In the genomic region with DNA sequence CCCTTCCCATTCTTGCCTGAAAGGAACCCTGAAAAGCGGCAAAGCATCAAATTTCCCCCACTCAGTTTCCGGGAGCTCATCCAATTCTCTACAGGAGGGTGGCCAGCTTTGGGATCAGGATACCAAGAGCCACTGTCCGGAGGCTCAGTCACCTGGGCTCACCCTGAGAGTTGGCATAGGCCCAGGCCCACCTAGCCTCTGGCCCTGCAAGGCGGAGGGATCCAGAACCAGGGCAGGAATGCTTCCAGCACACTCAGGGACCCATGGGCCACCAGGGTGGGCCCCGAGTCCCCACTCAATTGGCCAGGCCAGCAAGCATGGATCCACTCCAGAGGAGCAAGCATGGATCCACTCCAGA, we compare ENCODE assay signal across 30 cellular contexts.
DNase-seq lines count a peak whose midpoint lies in the region; ATAC-seq and TF ChIP-seq lines count a peak whose summit lies in the region.
"Had no signal": no experiment of that assay in that cellular context is flagged by ENCODE, and none has a peak within 500 bp of the region (broad histone marks: within the 10 kb centered on the region; RNA-seq: fewer than 3 reads in every experiment).

No MANE protein-coding gene starts in this region.

- H3K4me3 ChIP-seq in BLaER1 treated with 17β-estradiol and CSF1 and Interleukin-3, amounts not matched to agents 10 nM and 100 nM: no peak overlapping the region
- H3K4me3 ChIP-seq in endodermal cell (ENCODE audit: low read length) (no peak overlapping the region), parathyroid adenoma (ENCODE audit: low read depth, low read length) (no peak overlapping the region)
- H3K4me3 ChIP-seq: cardiac muscle cell, coronary artery, GM23338, MG63, neural progenitor cell, PC-9, upper lobe of left lung had no signal

- no peaks in the 10 kb centered on the region for H3K27me3 Mint-ChIP-seq in endodermal cell (ENCODE audit: insufficient read depth)
- H3K27me3 Mint-ChIP-seq: activated naive CD8-positive, alpha-beta T cell treated with anti-CD3 and anti-CD28 coated beads, Interleukin-2, amount 10 ng/mL, durations not matched to agents 7 days and 5 days had no signal

- ATAC-seq in GM19023 (IDR thresholded peaks at IDR 0.05; ENCODE audit: unreplicated experiment): no peak
- ATAC-seq in HG03439 (IDR thresholded peaks at IDR 0.05; ENCODE audit: unreplicated experiment): no peak
- ATAC-seq: left colon; stimulated activated effector memory CD8-positive, alpha-beta T cell treated with anti-CD3 and anti-CD28 coated beads, Interleukin-12 subunit alpha, Interleukin-12 subunit beta, amount 100 ng/mL, for 72 hours; T-helper 17 cell had no signal

- H3K27ac ChIP-seq in BLaER1 treated with 17β-estradiol and CSF1 and Interleukin-3, amounts not matched to agents 10 nM and 100 nM: no peak overlapping the region
- H3K27ac ChIP-seq in endodermal cell (ENCODE audit: low read depth, low read length) (no peak overlapping the region), parathyroid adenoma (peak overlapping the region; percentile 99)
- H3K27ac ChIP-seq: cardiac muscle cell, coronary artery, epithelial cell of prostate, KMS-11, neural progenitor cell, PC-9, upper lobe of left lung had no signal

- WGBS in endodermal cell (ENCODE audit: insufficient coverage in 1 of 2, insufficient read length in 1 of 2), 2 experiments: 93 to 98% methylated on average over 5 of the region's 5 CpGs

- no peaks in the 10 kb centered on the region for H3K27me3 ChIP-seq in BLaER1 treated with 17β-estradiol and CSF1 and Interleukin-3, amounts not matched to agents 10 nM and 100 nM
- H3K27me3 ChIP-seq in endodermal cell (ENCODE audit: control insufficient read depth, insufficient read depth, low read length, poor library complexity, severe bottlenecking) (no peaks in the 10 kb centered on the region), parathyroid adenoma (ENCODE audit: control insufficient read depth, insufficient read depth, low read length) (no peaks in the 10 kb centered on the region)
- H3K27me3 ChIP-seq: cardiac muscle cell, MG63, neural progenitor cell, upper lobe of left lung had no signal

- no peaks in the 10 kb centered on the region for H3K4me1 Mint-ChIP-seq in endodermal cell
- H3K4me1 Mint-ChIP-seq: activated naive CD8-positive, alpha-beta T cell treated with anti-CD3 and anti-CD28 coated beads, Interleukin-2, amount 10 ng/mL, durations not matched to agents 7 days and 5 days; immature natural killer cell; memory B cell; stimulated activated effector memory CD8-positive, alpha-beta T cell treated with anti-CD3 and anti-CD28 coated beads, Interleukin-12 subunit alpha, Interleukin-12 subunit beta, amount 100 ng/mL, for 72 hours; T-helper 17 cell had no signal

- peak overlapping the region; percentile 18 for H3K27ac Mint-ChIP-seq in endodermal cell
- H3K27ac Mint-ChIP-seq: activated naive CD8-positive, alpha-beta T cell treated with anti-CD3 and anti-CD28 coated beads, Interleukin-2, amount 10 ng/mL, durations not matched to agents 7 days and 5 days; GM23338; immature natural killer cell; memory B cell; neural progenitor cell; stimulated activated effector memory CD8-positive, alpha-beta T cell treated with anti-CD3 and anti-CD28 coated beads, Interleukin-12 subunit alpha, Interleukin-12 subunit beta, amount 100 ng/mL, for 72 hours; T-helper 17 cell had no signal

- H4K20me1 ChIP-seq in BLaER1 treated with 17β-estradiol and CSF1 and Interleukin-3, amounts not matched to agents 10 nM and 100 nM: no peaks in the 10 kb centered on the region; a peak in 1 of 22 replicates

- no peaks in the 10 kb centered on the region for H3K36me3 Mint-ChIP-seq in endodermal cell (ENCODE audit: low read depth)
- H3K36me3 Mint-ChIP-seq: activated naive CD8-positive, alpha-beta T cell treated with anti-CD3 and anti-CD28 coated beads, Interleukin-2, amount 10 ng/mL, durations not matched to agents 7 days and 5 days; immature natural killer cell; memory B cell; stimulated activated effector memory CD8-positive, alpha-beta T cell treated with anti-CD3 and anti-CD28 coated beads, Interleukin-12 subunit alpha, Interleukin-12 subunit beta, amount 100 ng/mL, for 72 hours had no signal

- no peak overlapping the region for H3K4me3 Mint-ChIP-seq in endodermal cell
- H3K4me3 Mint-ChIP-seq: activated naive CD8-positive, alpha-beta T cell treated with anti-CD3 and anti-CD28 coated beads, Interleukin-2, amount 10 ng/mL, durations not matched to agents 7 days and 5 days; GM23338; immature natural killer cell; memory B cell; neural progenitor cell; stimulated activated effector memory CD8-positive, alpha-beta T cell treated with anti-CD3 and anti-CD28 coated beads, Interleukin-12 subunit alpha, Interleukin-12 subunit beta, amount 100 ng/mL, for 72 hours; T-helper 17 cell had no signal

- H3K9me3 ChIP-seq in BLaER1 treated with 17β-estradiol and CSF1 and Interleukin-3, amounts not matched to agents 10 nM and 100 nM (replicated peaks in 1 of 11): peaks cover 6 to 15% (median 11%) of the 10 kb centered on the region in 11 experiments; a peak in 15 of 22 replicates
- H3K9me3 ChIP-seq in endodermal cell (ENCODE audit: control insufficient read depth, low read length) (no peaks in the 10 kb centered on the region), parathyroid adenoma (ENCODE audit: control insufficient read depth, low read length) (no peaks in the 10 kb centered on the region)
- H3K9me3 ChIP-seq: MG63 had no signal

- H3K9ac ChIP-seq in BLaER1 treated with 17β-estradiol and CSF1 and Interleukin-3, amounts not matched to agents 10 nM and 100 nM: no peak overlapping the region
- H3K9ac ChIP-seq in endodermal cell (ENCODE audit: extremely low read depth, low read length, poor library complexity, severe bottlenecking) (no peak overlapping the region), parathyroid adenoma (no peak overlapping the region)
- H3K9ac ChIP-seq: KMS-11, neural progenitor cell had no signal

- peaks cover 0 to 27% (median 17%) of the 10 kb centered on the region in 10 experiments; a peak in 11 of 20 replicates for H3K4me1 ChIP-seq in BLaER1 treated with 17β-estradiol and CSF1 and Interleukin-3, amounts not matched to agents 10 nM and 100 nM
- H3K4me1 ChIP-seq in endodermal cell (ENCODE audit: control insufficient read depth, insufficient read depth, low read length): no peaks in the 10 kb centered on the region
- peaks cover 32% of the 10 kb centered on the region for H3K4me1 ChIP-seq in parathyroid adenoma
- H3K4me1 ChIP-seq: upper lobe of left lung had no signal

- DNase-seq in DMS79 treated with DMSO at 0.1 percent for 48 hours (lab: John Stamatoyannopoulos, UW) (peak; percentile 89), endodermal cell (no peak)
- no peak for DNase-seq in activated T-cell treated with anti-CD3 and anti-CD28 coated beads, Interleukin-2, amount 50 U/mL, for 1 hour
- DNase-seq: activated CD4-positive, CD25-positive, alpha-beta regulatory T cell; activated gamma-delta T cell treated with Interleukin-2 at 50 U/mL for 16 hours; activated naive CD8-positive, alpha-beta T cell treated with anti-CD3 and anti-CD28 coated beads, Interleukin-2, amount 10 ng/mL, durations not matched to agents 7 days and 5 days; activated T-cell treated with anti-CD3 and anti-CD28 coated beads, Interleukin-2, amount 50 U/mL, for 48 hours; aorta; DND-41; effector CD8-positive, alpha-beta T cell; immature natural killer cell; left colon; MG63; NCI-H1436; NCI-H526; PC-9; T-helper 17 cell; upper lobe of left lung had no signal

- no peak for TF ChIP-seq CTCF in endodermal cell (conservative IDR thresholded peaks at IDR 0.05)
- TF ChIP-seq CTCF in parathyroid adenoma (IDR thresholded peaks at IDR 0.05): no peak

- H3K9me3 Mint-ChIP-seq in endodermal cell: peaks cover 10% of the 10 kb centered on the region
- H3K9me3 Mint-ChIP-seq: activated naive CD8-positive, alpha-beta T cell treated with anti-CD3 and anti-CD28 coated beads, Interleukin-2, amount 10 ng/mL, durations not matched to agents 7 days and 5 days; immature natural killer cell; memory B cell; stimulated activated effector memory CD8-positive, alpha-beta T cell treated with anti-CD3 and anti-CD28 coated beads, Interleukin-12 subunit alpha, Interleukin-12 subunit beta, amount 100 ng/mL, for 72 hours had no signal

- H3K36me3 ChIP-seq in BLaER1 treated with 17β-estradiol and CSF1 and Interleukin-3, amounts not matched to agents 10 nM and 100 nM: no peaks in the 10 kb centered on the region
- H3K36me3 ChIP-seq in endodermal cell (ENCODE audit: control insufficient read depth, insufficient read depth, low read length): no peaks in the 10 kb centered on the region
- no peaks in the 10 kb centered on the region for H3K36me3 ChIP-seq in parathyroid adenoma (ENCODE audit: control insufficient read depth, insufficient read depth, low read length)
- H3K36me3 ChIP-seq: cardiac muscle cell, MG63, neural progenitor cell, upper lobe of left lung had no signal

- peak overlapping the region in 6 of 11 experiments; percentile 4 to 30 (median 16); a peak in 7 of 22 replicates for H3K4me2 ChIP-seq in BLaER1 treated with 17β-estradiol and CSF1 and Interleukin-3, amounts not matched to agents 10 nM and 100 nM
- H3K4me2 ChIP-seq in parathyroid adenoma (ENCODE audit: low read length): peak overlapping the region; percentile 39
- H3K4me2 ChIP-seq: GM23338, KMS-11, neural progenitor cell, PC-9 had no signal

- peak overlapping the region; percentile 88 for H2AFZ ChIP-seq in parathyroid adenoma
- H2AFZ ChIP-seq: neural progenitor cell, PC-9 had no signal

- H3K79me2 ChIP-seq in parathyroid adenoma: no peaks in the 10 kb centered on the region
